Comparison of ENCODE assay signal across 20 cellular contexts in genomic region chr1:17529381-17529780, GRCh38. TPM values are rescaled to one million over a fixed set of nuclear protein-coding genes. Genes with fewer than 3 reads are reported as not detected.
"Had no signal": no experiment of that assay in that cellular context is flagged by ENCODE, and none has a peak within 500 bp of the region (broad histone marks: within the 10 kb centered on the region; RNA-seq: fewer than 3 reads in every experiment).

No MANE protein-coding gene starts in this region.

- H3K4me3 Mint-ChIP-seq: dendritic cell treated with granulocyte-macrophage colony-stimulating factor and Interleukin-4, amounts not matched to agents 40 ng/mL and 50 ng/mL, for 4 days; effector memory CD8-positive, alpha-beta T cell; naive thymus-derived CD8-positive, alpha-beta T cell; neural crest cell; stimulated activated memory B cell treated with anti-CD40 and anti-IgM and Interleukin-4, amounts not matched to agents 10 μg/mL and 1 μg/mL and 100 μg/mL, for 72 hours; stimulated activated naive CD8-positive, alpha-beta T cell treated with anti-CD3 and anti-CD28 coated beads, Interleukin-15, Interleukin-2, amounts not matched to agents 100 ng/mL and 50 ng/mL, for 24 hours had no signal

- H3K27ac Mint-ChIP-seq: dendritic cell treated with granulocyte-macrophage colony-stimulating factor and Interleukin-4, amounts not matched to agents 40 ng/mL and 50 ng/mL, for 4 days; effector memory CD8-positive, alpha-beta T cell; stimulated activated memory B cell treated with anti-CD40 and anti-IgM and Interleukin-4, amounts not matched to agents 10 μg/mL and 1 μg/mL and 100 μg/mL, for 72 hours; stimulated activated naive CD8-positive, alpha-beta T cell treated with anti-CD3 and anti-CD28 coated beads, Interleukin-15, Interleukin-2, amounts not matched to agents 100 ng/mL and 50 ng/mL, for 24 hours had no signal

- H3K27me3 ChIP-seq: gastroesophageal sphincter, testis had no signal

- H3K36me3 ChIP-seq: gastroesophageal sphincter, spleen had no signal

- H3K4me3 ChIP-seq: gastroesophageal sphincter, spleen, testis had no signal

- H3K9me3 Mint-ChIP-seq: dendritic cell treated with granulocyte-macrophage colony-stimulating factor and Interleukin-4, amounts not matched to agents 40 ng/mL and 50 ng/mL, for 4 days; effector memory CD8-positive, alpha-beta T cell; naive thymus-derived CD8-positive, alpha-beta T cell; neural crest cell; stimulated activated memory B cell treated with anti-CD40 and anti-IgM and Interleukin-4, amounts not matched to agents 10 μg/mL and 1 μg/mL and 100 μg/mL, for 72 hours; stimulated activated naive CD8-positive, alpha-beta T cell treated with anti-CD3 and anti-CD28 coated beads, Interleukin-15, Interleukin-2, amounts not matched to agents 100 ng/mL and 50 ng/mL, for 24 hours had no signal

- H3K27ac ChIP-seq: spleen, testis had no signal

- H3K36me3 Mint-ChIP-seq: naive thymus-derived CD8-positive, alpha-beta T cell; stimulated activated memory B cell treated with anti-CD40 and anti-IgM and Interleukin-4, amounts not matched to agents 10 μg/mL and 1 μg/mL and 100 μg/mL, for 72 hours had no signal

- H3K9me3 ChIP-seq: gastroesophageal sphincter, spleen, testis had no signal

- ATAC-seq: effector memory CD8-positive, alpha-beta T cell; gastroesophageal sphincter; left lobe of liver; naive thymus-derived CD8-positive, alpha-beta T cell; sciatic nerve; stimulated activated memory B cell treated with anti-CD40 and anti-IgM and Interleukin-4, amounts not matched to agents 10 μg/mL and 1 μg/mL and 100 μg/mL, for 72 hours had no signal

- DNase-seq: effector memory CD8-positive, alpha-beta T cell; erythroblast; glutamatergic neuron; islet precursor cell; mammary epithelial cell; naive thymus-derived CD8-positive, alpha-beta T cell; posterior cingulate gyrus; spleen; stimulated activated CD4-positive, alpha-beta T cell treated with anti-CD3 and anti-CD28 coated beads, Interleukin-15, amount 100 ng/mL, for 24 hours; stimulated activated CD4-positive, alpha-beta T cell treated with anti-CD3 and anti-CD28 coated beads, Interleukin-1b, Interleukin-23, amount 100 ng/mL, for 48 hours; stimulated activated CD4-positive, alpha-beta T cell treated with anti-CD3 and anti-CD28 coated beads, Interleukin-4, amount 100 ng/mL, for 24 hours; testis; trophoblast cell had no signal

- H3K4me1 Mint-ChIP-seq: naive thymus-derived CD8-positive, alpha-beta T cell had no signal

RNA-seq across cellular contexts. Expression of gene ARHGEF10L, which starts 10.1 kb away (rescaled TPM):
- polyA plus RNA-seq: naive thymus-derived CD8-positive, alpha-beta T cell had no signal
